In genomic region chr14:76256545-76256944, GRCh38 we compare ENCODE assay signal across 29 cellular contexts.
"Had no signal": no experiment of that assay in that cellular context is flagged by ENCODE, and none has a peak within 500 bp of the region (broad histone marks: within the 10 kb centered on the region; RNA-seq: fewer than 3 reads in every experiment).

No MANE protein-coding gene starts in this region.

- H3K27me3 ChIP-seq: ascending aorta, body of pancreas had no signal

- H3K27ac Mint-ChIP-seq: activated B cell treated with CpG ODN at 0.5 μM for 24 hours; activated CD4-positive, alpha-beta T cell treated with anti-CD3 and anti-CD28 coated beads, Interleukin-2, amount 10 ng/mL, durations not matched to agents 24 days and 14 days; activated CD8-positive, alpha-beta memory T cell treated with anti-CD3 and anti-CD28 coated beads, Interleukin-2, amount 10 ng/mL, durations not matched to agents 7 days and 5 days; activated naive CD4-positive, alpha-beta T cell treated with anti-CD3 and anti-CD28 coated beads, Interleukin-2, amount 50 U/mL, for 72 hours; activated naive CD8-positive, alpha-beta T cell treated with anti-CD3 and anti-CD28 coated beads, Interleukin-2, amount 50 U/mL, for 24 hours; activated T-cell treated with anti-CD3 and anti-CD28 coated beads, Interleukin-2, amount 50 U/mL, for 24 hours; activated T-helper 1 cell treated with anti-CD3 and anti-CD28 coated beads, Interleukin-12 subunit alpha, Interleukin-12 subunit beta, Interleukin-2, Interleukin-4 antibody, amounts not matched to agents 30 ng/mL and 10 ng/mL and 1 ng/mL, durations not matched to agents 14 hours and 24 hours and 36 hours; T-cell had no signal

- H3K4me3 Mint-ChIP-seq: activated B cell treated with CpG ODN at 0.5 μM for 24 hours; activated CD4-positive, alpha-beta T cell treated with anti-CD3 and anti-CD28 coated beads, Interleukin-2, amount 10 ng/mL, durations not matched to agents 24 days and 14 days; activated CD8-positive, alpha-beta memory T cell treated with anti-CD3 and anti-CD28 coated beads, Interleukin-2, amount 10 ng/mL, durations not matched to agents 7 days and 5 days; activated naive CD8-positive, alpha-beta T cell treated with anti-CD3 and anti-CD28 coated beads, Interleukin-2, amount 50 U/mL, for 24 hours; activated T-cell treated with anti-CD3 and anti-CD28 coated beads, Interleukin-2, amount 50 U/mL, for 24 hours; activated T-helper 1 cell treated with anti-CD3 and anti-CD28 coated beads, Interleukin-12 subunit alpha, Interleukin-12 subunit beta, Interleukin-2, Interleukin-4 antibody, amounts not matched to agents 30 ng/mL and 10 ng/mL and 1 ng/mL, durations not matched to agents 14 hours and 24 hours and 36 hours; T-cell had no signal

- H3K36me3 ChIP-seq: ascending aorta had no signal

- H3K36me3 Mint-ChIP-seq: activated CD8-positive, alpha-beta memory T cell treated with anti-CD3 and anti-CD28 coated beads, Interleukin-2, amount 10 ng/mL, durations not matched to agents 7 days and 5 days; activated naive CD4-positive, alpha-beta T cell treated with anti-CD3 and anti-CD28 coated beads, Interleukin-2, amount 50 U/mL, for 72 hours had no signal

- H3K27ac ChIP-seq: ascending aorta, body of pancreas, SK-N-MC had no signal

- H3K9me3 ChIP-seq: ascending aorta, body of pancreas had no signal

- H3K4me3 ChIP-seq: ascending aorta, body of pancreas, SK-N-MC had no signal

- H3K4me1 Mint-ChIP-seq: activated B cell treated with CpG ODN at 0.5 μM for 24 hours; activated CD4-positive, alpha-beta T cell treated with anti-CD3 and anti-CD28 coated beads, Interleukin-2, amount 10 ng/mL, durations not matched to agents 24 days and 14 days; activated CD8-positive, alpha-beta memory T cell treated with anti-CD3 and anti-CD28 coated beads, Interleukin-2, amount 10 ng/mL, durations not matched to agents 7 days and 5 days; T-cell had no signal

- H3K4me1 ChIP-seq: ascending aorta, body of pancreas had no signal

- H3K27me3 Mint-ChIP-seq: activated B cell treated with CpG ODN at 0.5 μM for 24 hours; activated T-cell treated with anti-CD3 and anti-CD28 coated beads, Interleukin-2, amount 50 U/mL, for 24 hours had no signal

- DNase-seq: activated B cell treated with CpG ODN at 0.5 μM for 24 hours; activated CD4-positive, alpha-beta T cell treated with anti-CD3 and anti-CD28 coated beads for 1 hour; activated CD4-positive, alpha-beta T cell treated with anti-CD3 and anti-CD28 coated beads, Interleukin-2, amount 10 ng/mL, durations not matched to agents 24 days and 14 days; activated CD4-positive, alpha-beta T cell treated with anti-CD3 and anti-CD28 coated beads, Interleukin-2, amount 50 U/mL, for 48 hours; activated CD8-positive, alpha-beta memory T cell treated with anti-CD3 and anti-CD28 coated beads, Interleukin-2, amount 10 ng/mL, durations not matched to agents 7 days and 5 days; activated effector memory CD4-positive, alpha-beta T cell treated with Interleukin-2 at 50 U/mL for 16 hours; activated naive CD4-positive, alpha-beta T cell; activated naive CD8-positive, alpha-beta T cell treated with anti-CD3 and anti-CD28 coated beads, Interleukin-2, amount 50 U/mL, for 24 hours; activated T-cell treated with anti-CD3 and anti-CD28 coated beads, Interleukin-2, amount 50 U/mL, for 24 hours; amniotic stem cell; central memory CD4-positive, alpha-beta T cell; Kasumi-1; KBM-7; NCI-H1048; NCI-H146; NCI-H1930; NCI-H2171; NCI-H2227 treated with DMSO at 0.1 percent for 48 hours; NCI-H446 treated with DMSO at 0.1 percent for 48 hours; NCI-H524 treated with DMSO at 0.1 percent for 48 hours; NCI-H748 treated with DMSO at 0.1 percent for 48 hours; RPMI8226; T-cell; T-helper 2 cell had no signal

- H3K9me3 Mint-ChIP-seq: activated B cell treated with CpG ODN at 0.5 μM for 24 hours; activated CD4-positive, alpha-beta T cell treated with anti-CD3 and anti-CD28 coated beads, Interleukin-2, amount 10 ng/mL, durations not matched to agents 24 days and 14 days; activated naive CD4-positive, alpha-beta T cell treated with anti-CD3 and anti-CD28 coated beads, Interleukin-2, amount 50 U/mL, for 72 hours; activated naive CD8-positive, alpha-beta T cell treated with anti-CD3 and anti-CD28 coated beads, Interleukin-2, amount 50 U/mL, for 24 hours; activated T-cell treated with anti-CD3 and anti-CD28 coated beads, Interleukin-2, amount 50 U/mL, for 24 hours; activated T-helper 1 cell treated with anti-CD3 and anti-CD28 coated beads, Interleukin-12 subunit alpha, Interleukin-12 subunit beta, Interleukin-2, Interleukin-4 antibody, amounts not matched to agents 30 ng/mL and 10 ng/mL and 1 ng/mL, durations not matched to agents 14 hours and 24 hours and 36 hours; T-cell had no signal
